ENCODE assay signal across 1 cellular context in the genomic region with DNA sequence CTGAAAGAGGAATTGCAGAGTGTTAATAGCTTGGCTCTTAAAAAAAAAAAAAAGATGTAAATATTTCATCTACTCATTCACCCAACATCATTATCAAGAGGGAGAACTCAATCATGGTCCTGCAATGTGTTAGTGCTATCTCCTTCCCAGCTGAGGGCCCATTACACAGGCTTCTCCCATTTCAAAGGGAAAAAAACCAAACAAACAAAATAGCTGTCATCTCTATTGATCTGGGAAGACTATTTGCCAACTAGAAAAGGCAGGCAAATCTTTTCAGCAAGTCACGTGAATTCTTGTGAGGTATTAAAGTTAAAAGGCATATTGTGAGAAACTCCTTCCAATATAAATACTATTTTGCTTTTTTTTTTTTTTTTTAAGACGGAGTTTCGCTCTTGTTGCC.
TF ChIP-seq lines count a peak whose summit lies in the region.

No MANE protein-coding gene starts in this region.

TF ChIP-seq in HepG2, 621 proteins besides CTCF, POLR2A, EP300 and RAD21 (continued from another document and continues in another):
- TF ChIP-seq, protein P1, sequence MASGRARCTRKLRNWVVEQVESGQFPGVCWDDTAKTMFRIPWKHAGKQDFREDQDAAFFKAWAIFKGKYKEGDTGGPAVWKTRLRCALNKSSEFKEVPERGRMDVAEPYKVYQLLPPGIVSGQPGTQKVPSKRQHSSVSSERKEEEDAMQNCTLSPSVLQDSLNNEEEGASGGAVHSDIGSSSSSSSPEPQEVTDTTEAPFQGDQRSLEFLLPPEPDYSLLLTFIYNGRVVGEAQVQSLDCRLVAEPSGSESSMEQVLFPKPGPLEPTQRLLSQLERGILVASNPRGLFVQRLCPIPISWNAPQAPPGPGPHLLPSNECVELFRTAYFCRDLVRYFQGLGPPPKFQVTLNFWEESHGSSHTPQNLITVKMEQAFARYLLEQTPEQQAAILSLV (CRISPR knock-in tag; IDR thresholded peaks at IDR 0.05; ENCODE audit: borderline replicate concordance) = no peak
- no peak for TF ChIP-seq ZBTB42 (CRISPR knock-in tag; IDR thresholded peaks at IDR 0.05)
- no peak for TF ChIP-seq ZBTB8A (CRISPR knock-in tag; IDR thresholded peaks at IDR 0.05; ENCODE audit: borderline replicate concordance, low read depth)
- no peak for TF ChIP-seq ZNF251 (CRISPR knock-in tag; IDR thresholded peaks at IDR 0.05)
- TF ChIP-seq, protein P2, sequence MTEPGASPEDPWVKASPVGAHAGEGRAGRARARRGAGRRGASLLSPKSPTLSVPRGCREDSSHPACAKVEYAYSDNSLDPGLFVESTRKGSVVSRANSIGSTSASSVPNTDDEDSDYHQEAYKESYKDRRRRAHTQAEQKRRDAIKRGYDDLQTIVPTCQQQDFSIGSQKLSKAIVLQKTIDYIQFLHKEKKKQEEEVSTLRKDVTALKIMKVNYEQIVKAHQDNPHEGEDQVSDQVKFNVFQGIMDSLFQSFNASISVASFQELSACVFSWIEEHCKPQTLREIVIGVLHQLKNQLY (CRISPR knock-in tag; IDR thresholded peaks at IDR 0.05) = peak; percentile 73
- TF ChIP-seq ZNF720 (CRISPR knock-in tag; IDR thresholded peaks at IDR 0.05) = no peak
- TF ChIP-seq, protein P3, sequence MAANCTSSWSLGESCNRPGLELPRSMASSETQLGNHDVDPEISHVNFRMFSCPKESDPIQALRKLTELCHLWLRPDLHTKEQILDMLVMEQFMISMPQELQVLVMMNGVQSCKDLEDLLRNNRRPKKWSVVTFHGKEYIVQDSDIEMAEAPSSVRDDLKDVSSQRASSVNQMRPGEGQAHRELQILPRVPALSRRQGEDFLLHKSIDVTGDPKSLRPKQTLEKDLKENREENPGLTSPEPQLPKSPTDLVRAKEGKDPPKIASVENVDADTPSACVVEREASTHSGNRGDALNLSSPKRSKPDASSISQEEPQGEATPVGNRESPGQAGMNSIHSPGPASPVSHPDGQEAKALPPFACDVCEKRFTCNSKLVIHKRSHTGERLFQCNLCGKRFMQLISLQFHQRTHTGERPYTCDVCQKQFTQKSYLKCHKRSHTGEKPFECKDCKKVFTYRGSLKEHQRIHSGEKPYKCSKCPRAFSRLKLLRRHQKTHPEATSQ (CRISPR knock-in tag; IDR thresholded peaks at IDR 0.05; ENCODE audit: borderline replicate concordance) = no peak
- TF ChIP-seq ASH2L (IDR thresholded peaks at IDR 0.05; ENCODE audit: insufficient read length, low read depth, low read length) = no peak
- no peak for TF ChIP-seq ZNF160 (CRISPR knock-in tag; IDR thresholded peaks at IDR 0.05)
- no peak for TF ChIP-seq ZNF501 (CRISPR knock-in tag; IDR thresholded peaks at IDR 0.05)
- TF ChIP-seq, protein P4, sequence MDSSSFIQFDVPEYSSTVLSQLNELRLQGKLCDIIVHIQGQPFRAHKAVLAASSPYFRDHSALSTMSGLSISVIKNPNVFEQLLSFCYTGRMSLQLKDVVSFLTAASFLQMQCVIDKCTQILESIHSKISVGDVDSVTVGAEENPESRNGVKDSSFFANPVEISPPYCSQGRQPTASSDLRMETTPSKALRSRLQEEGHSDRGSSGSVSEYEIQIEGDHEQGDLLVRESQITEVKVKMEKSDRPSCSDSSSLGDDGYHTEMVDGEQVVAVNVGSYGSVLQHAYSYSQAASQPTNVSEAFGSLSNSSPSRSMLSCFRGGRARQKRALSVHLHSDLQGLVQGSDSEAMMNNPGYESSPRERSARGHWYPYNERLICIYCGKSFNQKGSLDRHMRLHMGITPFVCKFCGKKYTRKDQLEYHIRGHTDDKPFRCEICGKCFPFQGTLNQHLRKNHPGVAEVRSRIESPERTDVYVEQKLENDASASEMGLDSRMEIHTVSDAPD (CRISPR knock-in tag; IDR thresholded peaks at IDR 0.05) = no peak
- TF ChIP-seq, protein P5, sequence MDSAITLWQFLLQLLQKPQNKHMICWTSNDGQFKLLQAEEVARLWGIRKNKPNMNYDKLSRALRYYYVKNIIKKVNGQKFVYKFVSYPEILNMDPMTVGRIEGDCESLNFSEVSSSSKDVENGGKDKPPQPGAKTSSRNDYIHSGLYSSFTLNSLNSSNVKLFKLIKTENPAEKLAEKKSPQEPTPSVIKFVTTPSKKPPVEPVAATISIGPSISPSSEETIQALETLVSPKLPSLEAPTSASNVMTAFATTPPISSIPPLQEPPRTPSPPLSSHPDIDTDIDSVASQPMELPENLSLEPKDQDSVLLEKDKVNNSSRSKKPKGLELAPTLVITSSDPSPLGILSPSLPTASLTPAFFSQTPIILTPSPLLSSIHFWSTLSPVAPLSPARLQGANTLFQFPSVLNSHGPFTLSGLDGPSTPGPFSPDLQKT (CRISPR knock-in tag; IDR thresholded peaks at IDR 0.05; ENCODE audit: borderline replicate concordance) = no peak
- TF ChIP-seq ZKSCAN1 (IDR thresholded peaks at IDR 0.05; ENCODE audit: low read length) = no peak
- peak; percentile 90 for TF ChIP-seq ZNF629 (CRISPR knock-in tag; conservative IDR thresholded peaks at IDR 0.05)
- no peak for TF ChIP-seq HMGA1 (CRISPR knock-in tag; conservative IDR thresholded peaks at IDR 0.05)
- no peak for TF ChIP-seq RNF2 (conservative IDR thresholded peaks at IDR 0.05; ENCODE audit: low read depth)
- peak; percentile 41; the same call in 1 of the 2 replicates for TF ChIP-seq FOXK1 (CRISPR knock-in tag; IDR thresholded peaks at IDR 0.05; ENCODE audit: borderline replicate concordance, low read depth)
- TF ChIP-seq, protein P6, sequence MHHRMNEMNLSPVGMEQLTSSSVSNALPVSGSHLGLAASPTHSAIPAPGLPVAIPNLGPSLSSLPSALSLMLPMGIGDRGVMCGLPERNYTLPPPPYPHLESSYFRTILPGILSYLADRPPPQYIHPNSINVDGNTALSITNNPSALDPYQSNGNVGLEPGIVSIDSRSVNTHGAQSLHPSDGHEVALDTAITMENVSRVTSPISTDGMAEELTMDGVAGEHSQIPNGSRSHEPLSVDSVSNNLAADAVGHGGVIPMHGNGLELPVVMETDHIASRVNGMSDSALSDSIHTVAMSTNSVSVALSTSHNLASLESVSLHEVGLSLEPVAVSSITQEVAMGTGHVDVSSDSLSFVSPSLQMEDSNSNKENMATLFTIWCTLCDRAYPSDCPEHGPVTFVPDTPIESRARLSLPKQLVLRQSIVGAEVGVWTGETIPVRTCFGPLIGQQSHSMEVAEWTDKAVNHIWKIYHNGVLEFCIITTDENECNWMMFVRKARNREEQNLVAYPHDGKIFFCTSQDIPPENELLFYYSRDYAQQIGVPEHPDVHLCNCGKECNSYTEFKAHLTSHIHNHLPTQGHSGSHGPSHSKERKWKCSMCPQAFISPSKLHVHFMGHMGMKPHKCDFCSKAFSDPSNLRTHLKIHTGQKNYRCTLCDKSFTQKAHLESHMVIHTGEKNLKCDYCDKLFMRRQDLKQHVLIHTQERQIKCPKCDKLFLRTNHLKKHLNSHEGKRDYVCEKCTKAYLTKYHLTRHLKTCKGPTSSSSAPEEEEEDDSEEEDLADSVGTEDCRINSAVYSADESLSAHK (CRISPR knock-in tag; IDR thresholded peaks at IDR 0.05; ENCODE audit: borderline replicate concordance) = no peak
- TF ChIP-seq EED (CRISPR knock-in tag; IDR thresholded peaks at IDR 0.05) = no peak
- TF ChIP-seq, protein P7, sequence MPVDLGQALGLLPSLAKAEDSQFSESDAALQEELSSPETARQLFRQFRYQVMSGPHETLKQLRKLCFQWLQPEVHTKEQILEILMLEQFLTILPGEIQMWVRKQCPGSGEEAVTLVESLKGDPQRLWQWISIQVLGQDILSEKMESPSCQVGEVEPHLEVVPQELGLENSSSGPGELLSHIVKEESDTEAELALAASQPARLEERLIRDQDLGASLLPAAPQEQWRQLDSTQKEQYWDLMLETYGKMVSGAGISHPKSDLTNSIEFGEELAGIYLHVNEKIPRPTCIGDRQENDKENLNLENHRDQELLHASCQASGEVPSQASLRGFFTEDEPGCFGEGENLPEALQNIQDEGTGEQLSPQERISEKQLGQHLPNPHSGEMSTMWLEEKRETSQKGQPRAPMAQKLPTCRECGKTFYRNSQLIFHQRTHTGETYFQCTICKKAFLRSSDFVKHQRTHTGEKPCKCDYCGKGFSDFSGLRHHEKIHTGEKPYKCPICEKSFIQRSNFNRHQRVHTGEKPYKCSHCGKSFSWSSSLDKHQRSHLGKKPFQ (CRISPR knock-in tag; IDR thresholded peaks at IDR 0.05; ENCODE audit: insufficient replicate concordance) = no peak
- TF ChIP-seq, protein P8, sequence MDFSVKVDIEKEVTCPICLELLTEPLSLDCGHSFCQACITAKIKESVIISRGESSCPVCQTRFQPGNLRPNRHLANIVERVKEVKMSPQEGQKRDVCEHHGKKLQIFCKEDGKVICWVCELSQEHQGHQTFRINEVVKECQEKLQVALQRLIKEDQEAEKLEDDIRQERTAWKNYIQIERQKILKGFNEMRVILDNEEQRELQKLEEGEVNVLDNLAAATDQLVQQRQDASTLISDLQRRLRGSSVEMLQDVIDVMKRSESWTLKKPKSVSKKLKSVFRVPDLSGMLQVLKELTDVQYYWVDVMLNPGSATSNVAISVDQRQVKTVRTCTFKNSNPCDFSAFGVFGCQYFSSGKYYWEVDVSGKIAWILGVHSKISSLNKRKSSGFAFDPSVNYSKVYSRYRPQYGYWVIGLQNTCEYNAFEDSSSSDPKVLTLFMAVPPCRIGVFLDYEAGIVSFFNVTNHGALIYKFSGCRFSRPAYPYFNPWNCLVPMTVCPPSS (IDR thresholded peaks at IDR 0.05) = no peak
- no peak for TF ChIP-seq ZNF354B (CRISPR knock-in tag; IDR thresholded peaks at IDR 0.05)
- TF ChIP-seq MTF1 (CRISPR knock-in tag; IDR thresholded peaks at IDR 0.05) = no peak
- TF ChIP-seq, protein P9, sequence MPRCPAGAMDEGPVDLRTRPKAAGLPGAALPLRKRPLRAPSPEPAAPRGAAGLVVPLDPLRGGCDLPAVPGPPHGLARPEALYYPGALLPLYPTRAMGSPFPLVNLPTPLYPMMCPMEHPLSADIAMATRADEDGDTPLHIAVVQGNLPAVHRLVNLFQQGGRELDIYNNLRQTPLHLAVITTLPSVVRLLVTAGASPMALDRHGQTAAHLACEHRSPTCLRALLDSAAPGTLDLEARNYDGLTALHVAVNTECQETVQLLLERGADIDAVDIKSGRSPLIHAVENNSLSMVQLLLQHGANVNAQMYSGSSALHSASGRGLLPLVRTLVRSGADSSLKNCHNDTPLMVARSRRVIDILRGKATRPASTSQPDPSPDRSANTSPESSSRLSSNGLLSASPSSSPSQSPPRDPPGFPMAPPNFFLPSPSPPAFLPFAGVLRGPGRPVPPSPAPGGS (CRISPR knock-in tag; IDR thresholded peaks at IDR 0.05) = no peak
- TF ChIP-seq FOXP1 (IDR thresholded peaks at IDR 0.05) = no peak
- TF ChIP-seq FOXP1 (CRISPR knock-in tag; IDR thresholded peaks at IDR 0.05) = peak; percentile 91
- TF ChIP-seq, protein P10, sequence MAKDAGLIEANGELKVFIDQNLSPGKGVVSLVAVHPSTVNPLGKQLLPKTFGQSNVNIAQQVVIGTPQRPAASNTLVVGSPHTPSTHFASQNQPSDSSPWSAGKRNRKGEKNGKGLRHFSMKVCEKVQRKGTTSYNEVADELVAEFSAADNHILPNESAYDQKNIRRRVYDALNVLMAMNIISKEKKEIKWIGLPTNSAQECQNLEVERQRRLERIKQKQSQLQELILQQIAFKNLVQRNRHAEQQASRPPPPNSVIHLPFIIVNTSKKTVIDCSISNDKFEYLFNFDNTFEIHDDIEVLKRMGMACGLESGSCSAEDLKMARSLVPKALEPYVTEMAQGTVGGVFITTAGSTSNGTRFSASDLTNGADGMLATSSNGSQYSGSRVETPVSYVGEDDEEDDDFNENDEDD (CRISPR knock-in tag; IDR thresholded peaks at IDR 0.05; ENCODE audit: borderline replicate concordance) = no peak
- TF ChIP-seq ZC3H4 (CRISPR knock-in tag; IDR thresholded peaks at IDR 0.05; ENCODE audit: borderline replicate concordance) = no peak
- no peak for TF ChIP-seq REL (CRISPR knock-in tag; conservative IDR thresholded peaks at IDR 0.05)
- TF ChIP-seq, protein P11, sequence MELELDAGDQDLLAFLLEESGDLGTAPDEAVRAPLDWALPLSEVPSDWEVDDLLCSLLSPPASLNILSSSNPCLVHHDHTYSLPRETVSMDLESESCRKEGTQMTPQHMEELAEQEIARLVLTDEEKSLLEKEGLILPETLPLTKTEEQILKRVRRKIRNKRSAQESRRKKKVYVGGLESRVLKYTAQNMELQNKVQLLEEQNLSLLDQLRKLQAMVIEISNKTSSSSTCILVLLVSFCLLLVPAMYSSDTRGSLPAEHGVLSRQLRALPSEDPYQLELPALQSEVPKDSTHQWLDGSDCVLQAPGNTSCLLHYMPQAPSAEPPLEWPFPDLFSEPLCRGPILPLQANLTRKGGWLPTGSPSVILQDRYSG (CRISPR knock-in tag; IDR thresholded peaks at IDR 0.05) = no peak
- TF ChIP-seq THAP11 (CRISPR knock-in tag; IDR thresholded peaks at IDR 0.05) = peak; percentile 58
- TF ChIP-seq JUND (CRISPR knock-in tag; IDR thresholded peaks at IDR 0.05) = no peak
- TF ChIP-seq ZSCAN20 (CRISPR knock-in tag; IDR thresholded peaks at IDR 0.05; ENCODE audit: borderline replicate concordance) = no peak
- TF ChIP-seq, protein P12, sequence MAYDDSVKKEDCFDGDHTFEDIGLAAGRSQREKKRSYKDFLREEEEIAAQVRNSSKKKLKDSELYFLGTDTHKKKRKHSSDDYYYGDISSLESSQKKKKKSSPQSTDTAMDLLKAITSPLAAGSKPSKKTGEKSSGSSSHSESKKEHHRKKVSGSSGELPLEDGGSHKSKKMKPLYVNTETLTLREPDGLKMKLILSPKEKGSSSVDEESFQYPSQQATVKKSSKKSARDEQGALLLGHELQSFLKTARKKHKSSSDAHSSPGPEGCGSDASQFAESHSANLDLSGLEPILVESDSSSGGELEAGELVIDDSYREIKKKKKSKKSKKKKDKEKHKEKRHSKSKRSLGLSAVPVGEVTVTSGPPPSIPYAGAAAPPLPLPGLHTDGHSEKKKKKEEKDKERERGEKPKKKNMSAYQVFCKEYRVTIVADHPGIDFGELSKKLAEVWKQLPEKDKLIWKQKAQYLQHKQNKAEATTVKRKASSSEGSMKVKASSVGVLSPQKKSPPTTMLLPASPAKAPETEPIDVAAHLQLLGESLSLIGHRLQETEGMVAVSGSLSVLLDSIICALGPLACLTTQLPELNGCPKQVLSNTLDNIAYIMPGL (CRISPR knock-in tag; IDR thresholded peaks at IDR 0.05; ENCODE audit: borderline replicate concordance in 1 of 2, low read depth in 1 of 2) = no peak
- TF ChIP-seq MED8 (CRISPR knock-in tag; IDR thresholded peaks at IDR 0.05; ENCODE audit: insufficient replicate concordance) = no peak
- TF ChIP-seq, protein P13, sequence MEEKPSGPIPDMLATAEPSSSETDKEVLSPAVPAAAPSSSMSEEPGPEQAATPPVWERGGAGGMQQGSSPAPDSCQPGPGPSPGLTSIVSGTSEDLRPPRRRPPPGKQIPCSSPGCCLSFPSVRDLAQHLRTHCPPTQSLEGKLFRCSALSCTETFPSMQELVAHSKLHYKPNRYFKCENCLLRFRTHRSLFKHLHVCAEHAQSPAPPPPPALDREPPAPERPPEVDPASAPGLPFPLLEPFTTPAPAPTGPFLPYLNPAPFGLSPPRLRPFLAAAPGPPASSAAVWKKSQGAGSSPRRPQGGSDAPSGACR (CRISPR knock-in tag; IDR thresholded peaks at IDR 0.05) = no peak
- TF ChIP-seq KDM6A (CRISPR knock-in tag; IDR thresholded peaks at IDR 0.05; ENCODE audit: low read depth) = 0 out of 2 replicates have a peak, but pooled peaks have one; percentile 31
- TF ChIP-seq HNRNPL (IDR thresholded peaks at IDR 0.05; ENCODE audit: low read depth, low read length) = no peak
- TF ChIP-seq XRCC5 (optimal IDR thresholded peaks at IDR 0.05; ENCODE audit: low read length) = no peak
- TF ChIP-seq NBN (conservative IDR thresholded peaks at IDR 0.05) = no peak
- TF ChIP-seq, protein P14, sequence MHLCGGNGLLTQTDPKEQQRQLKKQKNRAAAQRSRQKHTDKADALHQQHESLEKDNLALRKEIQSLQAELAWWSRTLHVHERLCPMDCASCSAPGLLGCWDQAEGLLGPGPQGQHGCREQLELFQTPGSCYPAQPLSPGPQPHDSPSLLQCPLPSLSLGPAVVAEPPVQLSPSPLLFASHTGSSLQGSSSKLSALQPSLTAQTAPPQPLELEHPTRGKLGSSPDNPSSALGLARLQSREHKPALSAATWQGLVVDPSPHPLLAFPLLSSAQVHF (CRISPR knock-in tag; IDR thresholded peaks at IDR 0.05) = no peak
- TF ChIP-seq ARNT (IDR thresholded peaks at IDR 0.05) = no peak
- no peak for TF ChIP-seq ZNF543 (CRISPR knock-in tag; IDR thresholded peaks at IDR 0.05)
